24 cellular contexts compared by ENCODE assay signal in the genomic region with DNA sequence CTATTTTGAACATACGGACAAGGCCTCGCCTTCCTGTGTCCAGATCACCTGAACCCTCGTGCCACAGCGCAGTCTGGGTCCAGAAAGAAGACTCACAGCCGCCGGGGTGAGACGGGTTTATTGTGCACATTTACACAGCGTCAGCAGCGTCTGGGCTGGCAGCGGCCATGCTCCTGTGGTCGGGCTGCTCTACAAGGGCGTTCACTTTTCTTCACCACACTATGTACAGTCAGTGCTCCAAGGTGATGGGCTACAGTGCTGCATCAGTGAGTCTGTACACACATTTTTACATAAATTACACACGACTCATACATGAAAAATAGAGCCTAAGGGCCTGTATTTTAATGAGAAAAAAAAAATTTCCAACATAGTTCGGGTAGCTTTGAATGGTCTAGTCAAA. TPM values are rescaled to one million over a fixed set of nuclear protein-coding genes. Genes with fewer than 3 reads are reported as not detected.
DNase-seq lines count a peak whose midpoint lies in the region; ATAC-seq, FAIRE-seq and TF ChIP-seq lines count a peak whose summit lies in the region.
"Had no signal": no experiment of that assay in that cellular context is flagged by ENCODE, and none has a peak within 500 bp of the region (broad histone marks: within the 10 kb centered on the region; RNA-seq: fewer than 3 reads in every experiment).

No MANE protein-coding gene starts in this region.

- CTCF ChIA-PET in CD4-positive, alpha-beta memory T cell (lab: Charles Lee; ENCODE audit: partially characterized antibody) = no interaction called here

- H3K27ac ChIP-seq in cardiac muscle cell (peak overlapping the region; percentile 80), right cardiac atrium (ENCODE audit: low read length) (no peak overlapping the region), lower lobe of right lung (no peak overlapping the region)
- H3K27ac ChIP-seq in CD4-positive, alpha-beta memory T cell (ENCODE audit: low read depth, low read length) = no peak overlapping the region
- H3K27ac ChIP-seq: SJSA1, WERI-Rb-1 had no signal

- H3K27me3 ChIP-seq in cardiac muscle cell = no peaks in the 10 kb centered on the region
- no peaks in the 10 kb centered on the region for H3K27me3 ChIP-seq in right cardiac atrium (ENCODE audit: control insufficient read depth, insufficient read depth)
- H3K27me3 ChIP-seq in bronchial epithelial cell (ENCODE audit: control insufficient read depth, insufficient read depth, low read length) = no peaks in the 10 kb centered on the region
- no peaks in the 10 kb centered on the region for H3K27me3 ChIP-seq in lower lobe of right lung (ENCODE audit: low read depth)
- no peaks in the 10 kb centered on the region for H3K27me3 ChIP-seq in CD4-positive, alpha-beta memory T cell (ENCODE audit: insufficient read depth, low read length)
- H3K27me3 ChIP-seq: MG63, SJSA1, tibial nerve had no signal

- no peaks in the 10 kb centered on the region for H3K9me3 Mint-ChIP-seq in CD4-positive, alpha-beta memory T cell
- H3K9me3 Mint-ChIP-seq: stimulated activated naive CD8-positive, alpha-beta T cell treated with anti-CD3 and anti-CD28 coated beads, Interleukin-15, amount 100 ng/mL, for 72 hours had no signal

- H3K4me1 ChIP-seq in cardiac muscle cell (ENCODE audit: low read depth) (no peaks in the 10 kb centered on the region), right cardiac atrium (ENCODE audit: control insufficient read depth, insufficient read depth, low read length) (peaks cover 3% of the 10 kb centered on the region), lower lobe of right lung (peaks cover 17% of the 10 kb centered on the region)
- H3K4me1 ChIP-seq in CD4-positive, alpha-beta memory T cell (ENCODE audit: insufficient read depth, low read length) = no peaks in the 10 kb centered on the region
- H3K4me1 ChIP-seq: SJSA1 had no signal

- POLR2A ChIA-PET in CD4-positive, alpha-beta memory T cell (lab: Charles Lee; ENCODE audit: partially characterized antibody) = interaction anchor here (1.1 kb wide), 1 partner anchor 18 kb away, joined by 3 read pairs; the partner anchor contains the start of genes XRCC3 and ZFYVE21

- H3K4me3 ChIP-seq in cardiac muscle cell (no peak overlapping the region), right cardiac atrium (ENCODE audit: low read length) (no peak overlapping the region), bronchial epithelial cell (ENCODE audit: low read depth, low read length) (no peak overlapping the region), lower lobe of right lung (no peak overlapping the region)
- H3K4me3 ChIP-seq in CD4-positive, alpha-beta memory T cell (ENCODE audit: low read length in 2 of 2) = no peak overlapping the region
- H3K4me3 ChIP-seq: MG63, SJSA1, tibial nerve had no signal

- peaks cover 46% of the 10 kb centered on the region for H3K36me3 ChIP-seq in cardiac muscle cell
- H3K36me3 ChIP-seq in bronchial epithelial cell (ENCODE audit: control insufficient read depth, insufficient read depth, low read length) = peaks cover 40% of the 10 kb centered on the region
- H3K36me3 ChIP-seq in lower lobe of right lung = peaks cover 95% of the 10 kb centered on the region
- peaks cover 25% of the 10 kb centered on the region for H3K36me3 ChIP-seq in CD4-positive, alpha-beta memory T cell (ENCODE audit: insufficient read depth, low read length)
- H3K36me3 ChIP-seq: MG63 had no signal

- DNase-seq in cardiac muscle cell (ENCODE audit: low read depth in 1 of 2, low spot score in 1 of 2) (no peak), right cardiac atrium (no peak), bronchial epithelial cell (ENCODE audit: low read depth) (peak; percentile 57), lower lobe of right lung (peak; percentile 39), NCI-H226 (no peak)
- DNase-seq in CD4-positive, alpha-beta memory T cell = no peak
- DNase-seq: activated CD8-positive, alpha-beta memory T cell treated with anti-CD3 and anti-CD28 coated beads, Interleukin-2, amount 50 U/mL, for 4 hours; Calu3; hypothalamus; MG63; NCI-H1417 treated with DMSO at 0.1 percent for 48 hours; retina; stimulated activated naive CD8-positive, alpha-beta T cell treated with anti-CD3 and anti-CD28 coated beads, Interleukin-15, amount 100 ng/mL, for 72 hours; T-helper 2 cell; WERI-Rb-1 had no signal

- WGBS in right cardiac atrium = 91% methylated on average over 14 of the region's 14 CpGs

- no peak for FAIRE-seq in bronchial epithelial cell (lab: Jason Lieb, UNC)
- FAIRE-seq: A204.1, H54, islet of Langerhans had no signal

- intact Hi-C loops in right cardiac atrium (cut with DNase I) (no loop called here), lower lobe of right lung (cut with DNase I) (no loop called here)
- intact Hi-C loops in CD4-positive, alpha-beta memory T cell (cut with micrococcal nuclease) = no loop called here

- H3K27ac Mint-ChIP-seq in CD4-positive, alpha-beta memory T cell = no peak overlapping the region
- H3K27ac Mint-ChIP-seq: B cell; stimulated activated naive CD8-positive, alpha-beta T cell treated with anti-CD3 and anti-CD28 coated beads, Interleukin-15, amount 100 ng/mL, for 72 hours had no signal

- peaks cover 20 to 49% of the 10 kb centered on the region in 2 donors for H3K36me3 Mint-ChIP-seq in CD4-positive, alpha-beta memory T cell

- no peak overlapping the region for H3K4me3 Mint-ChIP-seq in CD4-positive, alpha-beta memory T cell
- H3K4me3 Mint-ChIP-seq: B cell; stimulated activated naive CD8-positive, alpha-beta T cell treated with anti-CD3 and anti-CD28 coated beads, Interleukin-15, amount 100 ng/mL, for 72 hours had no signal

- no peaks in the 10 kb centered on the region for H3K4me1 Mint-ChIP-seq in CD4-positive, alpha-beta memory T cell
- H3K4me1 Mint-ChIP-seq: B cell; stimulated activated naive CD8-positive, alpha-beta T cell treated with anti-CD3 and anti-CD28 coated beads, Interleukin-15, amount 100 ng/mL, for 72 hours had no signal

- TF ChIP-seq CTCF in cardiac muscle cell (IDR thresholded peaks at IDR 0.05; ENCODE audit: low read depth, low read length) = no peak
- no peak for TF ChIP-seq CTCF in bronchial epithelial cell (IDR thresholded peaks at IDR 0.05; ENCODE audit: insufficient read depth, low read length, severe bottlenecking)
- no peak for TF ChIP-seq CTCF in lower lobe of right lung (IDR thresholded peaks at IDR 0.05)

- H3K27me3 Mint-ChIP-seq in CD4-positive, alpha-beta memory T cell = no peaks in the 10 kb centered on the region
- H3K27me3 Mint-ChIP-seq: B cell; stimulated activated naive CD8-positive, alpha-beta T cell treated with anti-CD3 and anti-CD28 coated beads, Interleukin-15, amount 100 ng/mL, for 72 hours had no signal

- ATAC-seq in right cardiac atrium (no peak), lower lobe of right lung (no peak), HG02981 (IDR thresholded peaks at IDR 0.05; ENCODE audit: unreplicated experiment) (no peak), HG02588 (IDR thresholded peaks at IDR 0.05; ENCODE audit: unreplicated experiment) (no peak)
- ATAC-seq: Panc1; stimulated activated naive CD8-positive, alpha-beta T cell treated with anti-CD3 and anti-CD28 coated beads, Interleukin-15, amount 100 ng/mL, for 72 hours had no signal

- H3K9me3 ChIP-seq in cardiac muscle cell (ENCODE audit: low read depth) (no peaks in the 10 kb centered on the region), right cardiac atrium (ENCODE audit: control insufficient read depth, low read length) (no peaks in the 10 kb centered on the region), lower lobe of right lung (no peaks in the 10 kb centered on the region)
- no peaks in the 10 kb centered on the region for H3K9me3 ChIP-seq in CD4-positive, alpha-beta memory T cell (ENCODE audit: control insufficient read depth in 1 of 2, low read length in 2 of 2)
- H3K9me3 ChIP-seq: MG63, SJSA1, tibial nerve had no signal

RNA-seq across cellular contexts. Expression of gene ZFYVE21, which starts 18.0 kb away (rescaled TPM):
- 118 and 135 TPM in 2 replicates for total RNA-seq in cardiac muscle cell
- polyA plus RNA-seq in cardiac muscle cell = 120 and 127 TPM in 2 replicates
- total RNA-seq in right cardiac atrium = 10 to 100 TPM; 42.0 to 61.0 (median 52.4) TPM
- 66.8 TPM for polyA plus RNA-seq in right cardiac atrium
- 76.1 and 77.7 TPM in 2 replicates for total RNA-seq in bronchial epithelial cell
- total RNA-seq in lower lobe of right lung = 49.4 TPM
- total RNA-seq in CD4-positive, alpha-beta memory T cell = 10 to 100 TPM; 17.4 to 18.8 TPM
- polyA plus RNA-seq in CD4-positive, alpha-beta memory T cell = 10 to 100 TPM; 17.2 to 18.0 TPM

RNA-seq across cellular contexts. Expression of gene XRCC3, which starts 18.4 kb away (rescaled TPM):
- total RNA-seq in cardiac muscle cell (19.1 and 27.5 TPM in 2 replicates), right cardiac atrium (1 to 10 TPM; 2.1 to 5.6 (median 2.4) TPM), bronchial epithelial cell (4.9 and 6.1 TPM in 2 replicates), lower lobe of right lung (5.0 TPM)
- polyA plus RNA-seq in cardiac muscle cell (12.1 and 15.8 TPM in 2 replicates), right cardiac atrium (2.2 TPM)
- 10 to 100 TPM; 10.3 to 12.6 TPM for total RNA-seq in CD4-positive, alpha-beta memory T cell
- polyA plus RNA-seq in CD4-positive, alpha-beta memory T cell = 1 to 10 TPM; 2.2 to 3.2 TPM

Comparison
In these comparisons a context has a peak if more than half of its experiments do, and no peak if none do; other contexts are left out.
1. DNase-seq: peak in bronchial epithelial cell (single experiment) and lower lobe of right lung (single experiment); none in cardiac muscle cell (0 of 2), right cardiac atrium (0 of 3), CD4-positive, alpha-beta memory T cell (0 of 5) and NCI-H226 (single experiment).